ENCODE assay signal across 9 cellular contexts in the genomic region with DNA sequence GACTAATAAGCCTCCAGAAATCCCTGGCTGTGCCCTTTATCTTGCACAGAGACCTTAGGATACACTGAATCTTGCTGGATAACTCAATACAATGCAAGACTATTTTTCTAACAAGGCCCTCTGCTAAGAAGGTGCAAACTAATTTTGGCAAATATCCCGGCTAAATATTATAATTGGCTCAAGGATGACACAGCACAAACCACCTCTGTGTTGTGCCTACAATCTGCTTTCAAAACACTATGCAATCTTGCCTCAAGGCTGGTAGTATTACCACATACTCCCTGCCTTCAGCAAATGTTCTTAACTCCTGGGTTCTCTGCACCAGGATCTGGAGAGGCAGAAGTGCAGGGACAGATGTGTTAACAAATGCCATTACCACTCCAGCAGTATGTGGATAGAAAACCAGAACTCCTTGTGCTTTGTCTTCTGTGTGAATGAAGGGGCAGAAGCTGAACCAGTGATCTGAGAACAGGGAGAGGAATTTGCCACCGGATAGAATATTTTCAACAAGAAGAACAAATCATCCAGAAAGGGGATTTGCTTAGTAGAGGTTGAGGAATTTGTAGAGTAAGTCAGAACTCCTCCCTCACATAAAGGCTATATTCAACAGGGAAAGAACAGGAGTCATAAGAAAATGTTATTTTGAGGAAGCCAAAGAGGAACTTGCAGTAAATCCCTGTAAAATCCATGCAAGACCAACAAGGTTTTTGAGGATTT.
DNase-seq lines count a peak whose midpoint lies in the region; ATAC-seq and TF ChIP-seq lines count a peak whose summit lies in the region.
"Had no signal": no experiment of that assay in that cellular context is flagged by ENCODE, and none has a peak within 500 bp of the region (broad histone marks: within the 10 kb centered on the region; RNA-seq: fewer than 3 reads in every experiment).

No MANE protein-coding gene starts in this region.

- ATAC-seq in gastroesophageal sphincter = peak; percentile 76
- peak; percentile 86 for ATAC-seq in sciatic nerve
- ATAC-seq in HG03196 (IDR thresholded peaks at IDR 0.05; ENCODE audit: unreplicated experiment) = no peak

- POLR2A ChIA-PET in CD4-positive, alpha-beta memory T cell (lab: Charles Lee; ENCODE audit: partially characterized antibody) = no interaction called here

- no peak for TF ChIP-seq CTCF in gastroesophageal sphincter (IDR thresholded peaks at IDR 0.05)

- H3K27ac Mint-ChIP-seq in CD4-positive, alpha-beta memory T cell = peak overlapping the region in 2 of 7 donors; percentile 35 to 46
- H3K27ac Mint-ChIP-seq: IgD-negative memory B cell had no signal

- no peaks in the 10 kb centered on the region for H3K4me1 Mint-ChIP-seq in CD4-positive, alpha-beta memory T cell
- H3K4me1 Mint-ChIP-seq: IgD-negative memory B cell had no signal

- no peak overlapping the region for H3K4me3 ChIP-seq in gastroesophageal sphincter
- H3K4me3 ChIP-seq in CD4-positive, alpha-beta memory T cell (ENCODE audit: low read length in 2 of 2) = no peak overlapping the region

- intact Hi-C loops in sciatic nerve (cut with DNase I) = no loop called here
- intact Hi-C loops in CD4-positive, alpha-beta memory T cell (cut with micrococcal nuclease) = no loop called here

- H3K27me3 Mint-ChIP-seq in CD4-positive, alpha-beta memory T cell = no peaks in the 10 kb centered on the region
- H3K27me3 Mint-ChIP-seq: IgD-negative memory B cell had no signal

- no peak for TF ChIP-seq EP300 in gastroesophageal sphincter (IDR thresholded peaks at IDR 0.05)

- peaks cover 2 to 98% of the 10 kb centered on the region in 2 donors for H3K36me3 ChIP-seq in gastroesophageal sphincter
- peaks cover 5% of the 10 kb centered on the region for H3K36me3 ChIP-seq in CD4-positive, alpha-beta memory T cell (ENCODE audit: insufficient read depth, low read length)

- H3K4me3 Mint-ChIP-seq in CD4-positive, alpha-beta memory T cell = no peak overlapping the region
- H3K4me3 Mint-ChIP-seq: IgD-negative memory B cell had no signal

- WGBS in gastroesophageal sphincter (ENCODE audit: low coverage in 1 of 2), 2 donors = 42 to 44% methylated on average over 2 of the region's 2 CpGs

- no peaks in the 10 kb centered on the region for H3K27me3 ChIP-seq in gastroesophageal sphincter
- no peaks in the 10 kb centered on the region for H3K27me3 ChIP-seq in CD4-positive, alpha-beta memory T cell (ENCODE audit: insufficient read depth, low read length)

- H3K36me3 Mint-ChIP-seq in CD4-positive, alpha-beta memory T cell = peaks cover 25 to 28% of the 10 kb centered on the region in 2 donors

- peak; percentile 46 for DNase-seq in GM04503 (ENCODE audit: low read depth)
- DNase-seq in SKM-1 (lab: John Stamatoyannopoulos, UW; ENCODE audit: unreplicated experiment) = peak; percentile 43
- no peak for DNase-seq in sciatic nerve (ENCODE audit: low spot score)
- no peak for DNase-seq in OCI-M2 (lab: John Stamatoyannopoulos, UW; ENCODE audit: unreplicated experiment)
- no peak for DNase-seq in NCI-H1048 (lab: John Stamatoyannopoulos, UW)
- no peak for DNase-seq in CD4-positive, alpha-beta memory T cell

- H3K9me3 Mint-ChIP-seq in CD4-positive, alpha-beta memory T cell = no peaks in the 10 kb centered on the region
- H3K9me3 Mint-ChIP-seq: IgD-negative memory B cell had no signal

- CTCF ChIA-PET in CD4-positive, alpha-beta memory T cell (lab: Charles Lee; ENCODE audit: partially characterized antibody) = interaction anchor here (1.8 to 1.9 kb wide), 2 partner anchors 10 to 196 kb away, joined by 4 to 8 read pairs; no protein-coding TSS in a partner anchor

- no peaks in the 10 kb centered on the region for H3K9me3 ChIP-seq in gastroesophageal sphincter
- H3K9me3 ChIP-seq in CD4-positive, alpha-beta memory T cell (ENCODE audit: control insufficient read depth in 1 of 2, low read length in 2 of 2) = no peaks in the 10 kb centered on the region

- peak overlapping the region in 3 of 4 donors; percentile 19 to 37 (median 25) for H3K27ac ChIP-seq in gastroesophageal sphincter
- no peak overlapping the region for H3K27ac ChIP-seq in CD4-positive, alpha-beta memory T cell (ENCODE audit: low read depth, low read length)

- H3K4me1 ChIP-seq in gastroesophageal sphincter = peaks cover 0 to 17% (median 0%) of the 10 kb centered on the region in 3 donors
- H3K4me1 ChIP-seq in CD4-positive, alpha-beta memory T cell (ENCODE audit: insufficient read depth, low read length) = no peaks in the 10 kb centered on the region

- TF ChIP-seq POLR2A in gastroesophageal sphincter (IDR thresholded peaks at IDR 0.05) = no peak

Comparison
In these comparisons a context has a peak if more than half of its experiments do, and no peak if none do; other contexts are left out.
1. DNase-seq: peak in GM04503 (single experiment) and SKM-1 (single experiment); none in sciatic nerve (single experiment), OCI-M2 (single experiment), NCI-H1048 (single experiment) and CD4-positive, alpha-beta memory T cell (0 of 5).